ENCODE assay signal across 15 cellular contexts in genomic region chr11:26778000-26778757, GRCh38. TPM values are rescaled to one million over a fixed set of nuclear protein-coding genes. Genes with fewer than 3 reads are reported as not detected.
A peak's percentile ranks its signal among the peaks of the same experiment; 100 is the strongest.
DNase-seq lines count a peak whose midpoint lies in the region; FAIRE-seq and TF ChIP-seq lines count a peak whose summit lies in the region.
"Had no signal": no experiment of that assay in that cellular context is flagged by ENCODE, and none has a peak within 500 bp of the region (broad histone marks: within the 10 kb centered on the region; RNA-seq: fewer than 3 reads in every experiment).

No MANE protein-coding gene starts in this region.

- H3K9me3 ChIP-seq in MG63 (no peaks in the 10 kb centered on the region), osteoblast (ENCODE audit: low read depth, low read length) (no peaks in the 10 kb centered on the region), suprapubic skin (no peaks in the 10 kb centered on the region)

- peak overlapping the region; percentile 58 for H2AFZ ChIP-seq in osteoblast (ENCODE audit: low read length)

- no peaks in the 10 kb centered on the region for H4K20me1 ChIP-seq in osteoblast (ENCODE audit: insufficient read depth, low read length)

- peak overlapping the region; percentile 73 for H3K4me2 ChIP-seq in osteoblast (ENCODE audit: insufficient read depth, low read length)

- TF ChIP-seq POLR2A in suprapubic skin (IDR thresholded peaks at IDR 0.05), result no peak

- H3K36me3 Mint-ChIP-seq in activated naive CD4-positive, alpha-beta T cell treated with anti-CD3 and anti-CD28 coated beads, Interleukin-2, amount 10 ng/mL, durations not matched to agents 7 days and 5 days, result no peaks in the 10 kb centered on the region
- no peaks in the 10 kb centered on the region for H3K36me3 Mint-ChIP-seq in activated CD4-positive, alpha-beta T cell treated with anti-CD3 and anti-CD28 coated beads, Interleukin-2, amount 10 ng/mL, durations not matched to agents 24 days and 14 days (ENCODE audit: low read depth)

- H3K27me3 Mint-ChIP-seq in activated naive CD4-positive, alpha-beta T cell treated with anti-CD3 and anti-CD28 coated beads, Interleukin-2, amount 10 ng/mL, durations not matched to agents 7 days and 5 days, result no peaks in the 10 kb centered on the region
- no peaks in the 10 kb centered on the region for H3K27me3 Mint-ChIP-seq in activated CD4-positive, alpha-beta T cell treated with anti-CD3 and anti-CD28 coated beads, Interleukin-2, amount 10 ng/mL, durations not matched to agents 24 days and 14 days

- FAIRE-seq in bronchial epithelial cell (lab: Jason Lieb, UNC), result no peak
- FAIRE-seq: H1 had no signal

- no peaks in the 10 kb centered on the region for H3K79me2 ChIP-seq in osteoblast (ENCODE audit: insufficient read depth, low read length)

- H3K27ac ChIP-seq in osteoblast (ENCODE audit: low read depth, low read length) (peak overlapping the region; percentile 77), suprapubic skin (no peak overlapping the region)

- peaks cover 20% of the 10 kb centered on the region for H3K4me1 ChIP-seq in osteoblast (ENCODE audit: insufficient read depth, low read length)
- no peaks in the 10 kb centered on the region for H3K4me1 ChIP-seq in suprapubic skin

- intact Hi-C loops in activated CD4-positive, alpha-beta T cell treated with anti-CD3 and anti-CD28 coated beads, Interleukin-2, amount 10 ng/mL, durations not matched to agents 24 days and 14 days (cut with micrococcal nuclease), result no loop called here

- H3K27me3 ChIP-seq in MG63, result no peaks in the 10 kb centered on the region
- no peaks in the 10 kb centered on the region for H3K27me3 ChIP-seq in bronchial epithelial cell (ENCODE audit: control insufficient read depth, insufficient read depth, low read length)
- no peaks in the 10 kb centered on the region for H3K27me3 ChIP-seq in osteoblast (ENCODE audit: insufficient read depth, low read length)
- H3K27me3 ChIP-seq in suprapubic skin, result no peaks in the 10 kb centered on the region

- H3K4me3 Mint-ChIP-seq in activated naive CD4-positive, alpha-beta T cell treated with anti-CD3 and anti-CD28 coated beads, Interleukin-2, amount 10 ng/mL, durations not matched to agents 7 days and 5 days, result no peak overlapping the region
- H3K4me3 Mint-ChIP-seq in activated CD4-positive, alpha-beta T cell treated with anti-CD3 and anti-CD28 coated beads, Interleukin-2, amount 10 ng/mL, durations not matched to agents 24 days and 14 days, result no peak overlapping the region

- TF ChIP-seq EP300 in suprapubic skin (IDR thresholded peaks at IDR 0.05), result no peak

- no peaks in the 10 kb centered on the region for H3K4me1 Mint-ChIP-seq in activated naive CD4-positive, alpha-beta T cell treated with anti-CD3 and anti-CD28 coated beads, Interleukin-2, amount 10 ng/mL, durations not matched to agents 7 days and 5 days
- H3K4me1 Mint-ChIP-seq in activated CD4-positive, alpha-beta T cell treated with anti-CD3 and anti-CD28 coated beads, Interleukin-2, amount 10 ng/mL, durations not matched to agents 24 days and 14 days, result no peaks in the 10 kb centered on the region

- DNase-seq in GM03348 (ENCODE audit: low spot score), result peak; percentile 57
- peak; percentile 30 for DNase-seq in MG63
- DNase-seq in bronchial epithelial cell (ENCODE audit: low read depth), result peak; percentile 37
- DNase-seq in osteoblast (ENCODE audit: insufficient read length, low spot score, missing footprints), result peak; percentile 78
- DNase-seq in activated naive CD4-positive, alpha-beta T cell treated with anti-CD3 and anti-CD28 coated beads, Interleukin-2, amount 10 ng/mL, durations not matched to agents 7 days and 5 days, result no peak
- no peak for DNase-seq in activated CD8-positive, alpha-beta memory T cell treated with anti-CD3 and anti-CD28 coated beads, Interleukin-2, amount 50 U/mL, for 4 hours
- DNase-seq in activated CD4-positive, alpha-beta T cell treated with anti-CD3 and anti-CD28 coated beads, Interleukin-2, amount 10 ng/mL, durations not matched to agents 24 days and 14 days, result no peak
- DNase-seq in suprapubic skin (ENCODE audit: low spot score in 2 of 2), result no peak
- DNase-seq: activated CD4-positive, alpha-beta T cell treated with anti-CD3 and anti-CD28 coated beads for 1 hour; activated naive CD4-positive, alpha-beta T cell treated with Interleukin-2 at 50 U/mL for 16 hours; DMS53; Karpas-422; midbrain; NCI-H446 had no signal

- no peaks in the 10 kb centered on the region for H3K36me3 ChIP-seq in MG63
- H3K36me3 ChIP-seq in bronchial epithelial cell (ENCODE audit: control insufficient read depth, insufficient read depth, low read length), result no peaks in the 10 kb centered on the region
- H3K36me3 ChIP-seq in osteoblast (ENCODE audit: insufficient read depth, low read length), result no peaks in the 10 kb centered on the region
- H3K36me3 ChIP-seq in suprapubic skin, result no peaks in the 10 kb centered on the region

- H3K4me3 ChIP-seq in MG63 (peak overlapping the region; percentile 25), bronchial epithelial cell (ENCODE audit: low read depth, low read length) (no peak overlapping the region), osteoblast (ENCODE audit: insufficient read depth, low read length) (peak overlapping the region; percentile 47), suprapubic skin (no peak overlapping the region)

- 63% methylated on average over 8 of the region's 8 CpGs for WGBS in suprapubic skin

- no peak overlapping the region for H3K27ac Mint-ChIP-seq in activated naive CD4-positive, alpha-beta T cell treated with anti-CD3 and anti-CD28 coated beads, Interleukin-2, amount 10 ng/mL, durations not matched to agents 7 days and 5 days
- H3K27ac Mint-ChIP-seq in activated CD4-positive, alpha-beta T cell treated with anti-CD3 and anti-CD28 coated beads, Interleukin-2, amount 10 ng/mL, durations not matched to agents 24 days and 14 days, result no peak overlapping the region

- H3K9me3 Mint-ChIP-seq in activated naive CD4-positive, alpha-beta T cell treated with anti-CD3 and anti-CD28 coated beads, Interleukin-2, amount 10 ng/mL, durations not matched to agents 7 days and 5 days, result peaks cover 5% of the 10 kb centered on the region
- H3K9me3 Mint-ChIP-seq in activated CD4-positive, alpha-beta T cell treated with anti-CD3 and anti-CD28 coated beads, Interleukin-2, amount 10 ng/mL, durations not matched to agents 24 days and 14 days, result no peaks in the 10 kb centered on the region

- TF ChIP-seq CTCF in bronchial epithelial cell (IDR thresholded peaks at IDR 0.05; ENCODE audit: insufficient read depth, low read length, severe bottlenecking) (no peak), osteoblast (IDR thresholded peaks at IDR 0.05; ENCODE audit: extremely low read depth, low read depth, low read length) (no peak), suprapubic skin (IDR thresholded peaks at IDR 0.05) (no peak)

- CTCF ChIA-PET in activated naive CD4-positive, alpha-beta T cell treated with anti-CD3 and anti-CD28 coated beads, Interleukin-2, amount 10 ng/mL, durations not matched to agents 7 days and 5 days (lab: Charles Lee), result no interaction called here

RNA-seq across cellular contexts. Expression of gene SLC5A12, which starts 56.3 kb away (rescaled TPM):
- total RNA-seq in MG63 (2014; rRNA removed; shearing (Covaris generic); ENCODE audit: low replicate concordance), result not detected in 2 replicates
- not detected in 2 replicates for total RNA-seq in bronchial epithelial cell
- 0.36 and 0.88 TPM in 2 replicates for total RNA-seq in osteoblast
- total RNA-seq in activated CD4-positive, alpha-beta T cell treated with anti-CD3 and anti-CD28 coated beads, Interleukin-2, amount 10 ng/mL, durations not matched to agents 24 days and 14 days, result not detected in 2 replicates
- not detected for total RNA-seq in suprapubic skin

Comparison
In these comparisons a context has a peak if more than half of its experiments do, and no peak if none do; other contexts are left out.
1. DNase-seq: peak in GM03348 (single experiment), MG63 (single experiment), bronchial epithelial cell (single experiment) and osteoblast (single experiment); none in activated naive CD4-positive, alpha-beta T cell treated with anti-CD3 and anti-CD28 coated beads, Interleukin-2, amount 10 ng/mL, durations not matched to agents 7 days and 5 days (single experiment), activated CD8-positive, alpha-beta memory T cell treated with anti-CD3 and anti-CD28 coated beads, Interleukin-2, amount 50 U/mL, for 4 hours (single experiment), activated CD4-positive, alpha-beta T cell treated with anti-CD3 and anti-CD28 coated beads, Interleukin-2, amount 10 ng/mL, durations not matched to agents 24 days and 14 days (single experiment) and suprapubic skin (0 of 2).
2. H3K4me3 ChIP-seq: peak in MG63 (single experiment) and osteoblast (single experiment); none in bronchial epithelial cell (single experiment) and suprapubic skin (single experiment).